2 cellular contexts compared by ENCODE assay signal in the genomic region with DNA sequence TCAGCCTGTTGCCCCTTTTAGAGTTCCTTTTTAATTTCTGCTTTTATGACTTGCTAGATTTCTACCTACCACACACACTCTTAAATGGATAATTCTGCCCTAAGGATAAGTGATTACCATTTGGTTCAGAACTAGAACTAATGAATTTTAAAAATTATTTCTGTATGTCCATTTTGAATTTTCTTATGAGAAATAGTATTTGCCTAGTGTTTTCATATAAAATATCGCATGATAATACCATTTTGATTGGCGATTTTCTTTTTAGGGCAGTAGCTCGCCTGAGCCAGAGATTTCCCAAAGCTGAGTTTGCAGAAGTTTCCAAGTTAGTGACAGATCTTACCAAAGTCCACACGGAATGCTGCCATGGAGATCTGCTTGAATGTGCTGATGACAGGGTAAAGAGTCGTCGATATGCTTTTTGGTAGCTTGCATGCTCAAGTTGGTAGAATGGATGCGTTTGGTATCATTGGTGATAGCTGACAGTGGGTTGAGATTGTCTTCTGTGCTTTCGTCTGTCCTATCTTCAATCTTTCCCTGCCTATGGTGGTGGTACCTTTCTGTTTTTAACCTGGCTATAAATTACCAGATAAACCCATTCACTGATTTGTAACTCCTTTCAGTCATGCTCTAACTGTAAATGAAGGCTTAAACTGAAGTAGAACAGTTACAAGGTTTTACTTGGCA.
TF ChIP-seq lines count a peak whose summit lies in the region.

No MANE protein-coding gene starts in this region.

TF ChIP-seq in WTC11, 78 proteins besides CTCF, POLR2A, EP300 and RAD21 (continued from another document):
- TF ChIP-seq ERG (CRISPR knock-in tag; IDR thresholded peaks at IDR 0.05) (no peak), NFATC4 (CRISPR knock-in tag; IDR thresholded peaks at IDR 0.05) (no peak), GABPB1 (CRISPR knock-in tag; IDR thresholded peaks at IDR 0.05) (0 out of 2 replicates have a peak, but pooled peaks have one; percentile 7)
- TF ChIP-seq, protein P1, sequence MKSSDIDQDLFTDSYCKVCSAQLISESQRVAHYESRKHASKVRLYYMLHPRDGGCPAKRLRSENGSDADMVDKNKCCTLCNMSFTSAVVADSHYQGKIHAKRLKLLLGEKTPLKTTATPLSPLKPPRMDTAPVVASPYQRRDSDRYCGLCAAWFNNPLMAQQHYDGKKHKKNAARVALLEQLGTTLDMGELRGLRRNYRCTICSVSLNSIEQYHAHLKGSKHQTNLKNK (CRISPR knock-in tag; IDR thresholded peaks at IDR 0.05): no peak
- TF ChIP-seq, protein P2, sequence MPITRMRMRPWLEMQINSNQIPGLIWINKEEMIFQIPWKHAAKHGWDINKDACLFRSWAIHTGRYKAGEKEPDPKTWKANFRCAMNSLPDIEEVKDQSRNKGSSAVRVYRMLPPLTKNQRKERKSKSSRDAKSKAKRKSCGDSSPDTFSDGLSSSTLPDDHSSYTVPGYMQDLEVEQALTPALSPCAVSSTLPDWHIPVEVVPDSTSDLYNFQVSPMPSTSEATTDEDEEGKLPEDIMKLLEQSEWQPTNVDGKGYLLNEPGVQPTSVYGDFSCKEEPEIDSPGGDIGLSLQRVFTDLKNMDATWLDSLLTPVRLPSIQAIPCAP (CRISPR knock-in tag; IDR thresholded peaks at IDR 0.05): no peak

TF ChIP-seq in liver, 16 proteins besides CTCF, POLR2A, EP300 and RAD21 (continued from another document):
- no peak for TF ChIP-seq REST (IDR thresholded peaks at IDR 0.05)
- TF ChIP-seq JUND (IDR thresholded peaks at IDR 0.05): peak; percentile 7 to 48
- no peak for TF ChIP-seq GABPA (IDR thresholded peaks at IDR 0.05 in 1 of 2, conservative IDR thresholded peaks at IDR 0.05 in 1 of 2)
- peak; percentile 58 to 61 for TF ChIP-seq HNF4A (conservative IDR thresholded peaks at IDR 0.05)
- TF ChIP-seq FOXA1 (IDR thresholded peaks at IDR 0.05): no peak
- peak in 1 of 2 donors; percentile 49 for TF ChIP-seq EGR1 (IDR thresholded peaks at IDR 0.05; ENCODE audit: low read depth in 2 of 2)
- no peak for TF ChIP-seq FOXA2 (IDR thresholded peaks at IDR 0.05)
- no peak for TF ChIP-seq ATF3 (IDR thresholded peaks at IDR 0.05)
- TF ChIP-seq SP1 (IDR thresholded peaks at IDR 0.05): peak; percentile 45
- TF ChIP-seq MAX (IDR thresholded peaks at IDR 0.05): peak; percentile 8
- TF ChIP-seq, protein P3, sequence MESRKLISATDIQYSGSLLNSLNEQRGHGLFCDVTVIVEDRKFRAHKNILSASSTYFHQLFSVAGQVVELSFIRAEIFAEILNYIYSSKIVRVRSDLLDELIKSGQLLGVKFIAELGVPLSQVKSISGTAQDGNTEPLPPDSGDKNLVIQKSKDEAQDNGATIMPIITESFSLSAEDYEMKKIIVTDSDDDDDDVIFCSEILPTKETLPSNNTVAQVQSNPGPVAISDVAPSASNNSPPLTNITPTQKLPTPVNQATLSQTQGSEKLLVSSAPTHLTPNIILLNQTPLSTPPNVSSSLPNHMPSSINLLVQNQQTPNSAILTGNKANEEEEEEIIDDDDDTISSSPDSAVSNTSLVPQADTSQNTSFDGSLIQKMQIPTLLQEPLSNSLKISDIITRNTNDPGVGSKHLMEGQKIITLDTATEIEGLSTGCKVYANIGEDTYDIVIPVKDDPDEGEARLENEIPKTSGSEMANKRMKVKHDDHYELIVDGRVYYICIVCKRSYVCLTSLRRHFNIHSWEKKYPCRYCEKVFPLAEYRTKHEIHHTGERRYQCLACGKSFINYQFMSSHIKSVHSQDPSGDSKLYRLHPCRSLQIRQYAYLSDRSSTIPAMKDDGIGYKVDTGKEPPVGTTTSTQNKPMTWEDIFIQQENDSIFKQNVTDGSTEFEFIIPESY (IDR thresholded peaks at IDR 0.05): no peak
- no peak for TF ChIP-seq RXRA (IDR thresholded peaks at IDR 0.05)
- TF ChIP-seq YY1 (IDR thresholded peaks at IDR 0.05): peak; percentile 53
